1 cellular context compared by ENCODE assay signal in genomic region chr22:19898831-19899567, GRCh38.
TF ChIP-seq lines count a peak whose summit lies in the region.

No MANE protein-coding gene starts in this region.

TF ChIP-seq in WTC11, 78 proteins besides CTCF, POLR2A, EP300 and RAD21:
- TF ChIP-seq MLX (CRISPR knock-in tag; IDR thresholded peaks at IDR 0.05) (no peak), USF2 (CRISPR knock-in tag; IDR thresholded peaks at IDR 0.05) (no peak), FOXK1 (CRISPR knock-in tag; IDR thresholded peaks at IDR 0.05) (no peak), ZNF416 (CRISPR knock-in tag; IDR thresholded peaks at IDR 0.05) (no peak), E2F4 (CRISPR knock-in tag; IDR thresholded peaks at IDR 0.05; ENCODE audit: borderline replicate concordance, low read depth) (no peak), JAZF1 (CRISPR knock-in tag; IDR thresholded peaks at IDR 0.05) (no peak), MAX (CRISPR knock-in tag; IDR thresholded peaks at IDR 0.05) (no peak), ZNF423 (CRISPR knock-in tag; IDR thresholded peaks at IDR 0.05) (no peak), ZNF512 (CRISPR knock-in tag; IDR thresholded peaks at IDR 0.05; ENCODE audit: borderline replicate concordance) (no peak)
